Comparison of ENCODE assay signal across 21 cellular contexts in the genomic region with DNA sequence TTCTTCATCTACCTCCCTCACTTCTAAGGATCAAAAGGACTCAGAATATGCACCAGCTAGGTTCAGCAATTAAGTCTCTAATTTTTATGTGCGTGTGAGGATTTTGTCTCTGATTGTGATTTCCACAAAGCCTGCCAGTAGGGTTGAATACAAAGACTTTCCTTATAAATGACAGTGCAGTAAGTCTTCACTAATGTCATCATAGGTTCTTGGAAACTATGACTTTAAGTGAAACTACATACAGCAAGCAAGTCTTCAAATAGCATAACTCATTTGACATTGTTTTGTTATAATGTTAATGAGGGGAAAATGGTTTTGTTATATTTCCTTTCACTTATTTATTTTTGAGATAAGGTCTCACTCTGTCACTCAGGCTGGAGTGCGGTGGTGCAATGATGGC.
A peak's percentile ranks its signal among the peaks of the same experiment; 100 is the strongest.
DNase-seq lines count a peak whose midpoint lies in the region; ATAC-seq, FAIRE-seq and TF ChIP-seq lines count a peak whose summit lies in the region.
"Had no signal": no experiment of that assay in that cellular context is flagged by ENCODE, and none has a peak within 500 bp of the region (broad histone marks: within the 10 kb centered on the region; RNA-seq: fewer than 3 reads in every experiment).

No MANE protein-coding gene starts in this region.

- peak; percentile 9 for FAIRE-seq in GM12891 (lab: Jason Lieb, UNC)
- FAIRE-seq: A549, D721Med, G401.6, GM12892, GM18507 had no signal

- ATAC-seq in GM18868 (IDR thresholded peaks at IDR 0.05; ENCODE audit: unreplicated experiment) = peak; percentile 38
- peak; percentile 48 for ATAC-seq in HG02870 (IDR thresholded peaks at IDR 0.05; ENCODE audit: unreplicated experiment)
- ATAC-seq in stimulated activated memory B cell treated with anti-CD40 and anti-IgM and Interleukin-4, amounts not matched to agents 10 μg/mL and 1 μg/mL and 100 μg/mL, for 72 hours = peak; percentile 69
- ATAC-seq: A549; CD8-positive, alpha-beta T cell had no signal

- H3K27me3 Mint-ChIP-seq in stimulated activated memory B cell treated with anti-CD40 and anti-IgM and Interleukin-4, amounts not matched to agents 10 μg/mL and 1 μg/mL and 100 μg/mL, for 72 hours = no peaks in the 10 kb centered on the region
- H3K27me3 Mint-ChIP-seq: B cell; CD4-positive, alpha-beta T cell had no signal

- H3K27ac Mint-ChIP-seq in stimulated activated memory B cell treated with anti-CD40 and anti-IgM and Interleukin-4, amounts not matched to agents 10 μg/mL and 1 μg/mL and 100 μg/mL, for 72 hours = peak overlapping the region; percentile 31
- H3K27ac Mint-ChIP-seq: B cell; CD4-positive, alpha-beta T cell; CD8-positive, alpha-beta T cell had no signal

- no peaks in the 10 kb centered on the region for H3K36me3 Mint-ChIP-seq in stimulated activated memory B cell treated with anti-CD40 and anti-IgM and Interleukin-4, amounts not matched to agents 10 μg/mL and 1 μg/mL and 100 μg/mL, for 72 hours
- H3K36me3 Mint-ChIP-seq: CD8-positive, alpha-beta T cell had no signal

- DNase-seq in GM12891 (ENCODE audit: insufficient read length, low spot score) = no peak
- DNase-seq in NCI-H187 treated with DMSO at 0.1 percent for 48 hours (lab: John Stamatoyannopoulos, UW) = no peak
- DNase-seq in GM03348 (ENCODE audit: low spot score) = no peak
- no peak for DNase-seq in stimulated activated naive CD4-positive, alpha-beta T cell (lab: John Stamatoyannopoulos, UW)
- no peak for DNase-seq in superior temporal gyrus (ENCODE audit: extremely low spot score)
- DNase-seq: AML-193; Caco-2; Calu3; CD4-positive, alpha-beta T cell; CD8-positive, alpha-beta T cell; DMS79 treated with DMSO at 0.1 percent for 48 hours; GF-D8 had no signal

- no peak overlapping the region for H3K4me3 Mint-ChIP-seq in stimulated activated memory B cell treated with anti-CD40 and anti-IgM and Interleukin-4, amounts not matched to agents 10 μg/mL and 1 μg/mL and 100 μg/mL, for 72 hours
- H3K4me3 Mint-ChIP-seq: B cell; CD4-positive, alpha-beta T cell; CD8-positive, alpha-beta T cell had no signal

- H3K4me1 Mint-ChIP-seq in stimulated activated memory B cell treated with anti-CD40 and anti-IgM and Interleukin-4, amounts not matched to agents 10 μg/mL and 1 μg/mL and 100 μg/mL, for 72 hours = no peaks in the 10 kb centered on the region
- H3K4me1 Mint-ChIP-seq: B cell had no signal

- H3K9me3 Mint-ChIP-seq in stimulated activated memory B cell treated with anti-CD40 and anti-IgM and Interleukin-4, amounts not matched to agents 10 μg/mL and 1 μg/mL and 100 μg/mL, for 72 hours = no peaks in the 10 kb centered on the region
- H3K9me3 Mint-ChIP-seq: CD4-positive, alpha-beta T cell; CD8-positive, alpha-beta T cell had no signal

- TF ChIP-seq POLR2A in GM12891 (IDR thresholded peaks at IDR 0.05; ENCODE audit: low read depth, low read length) = no peak

TF ChIP-seq in GM12891, 5 proteins besides CTCF, POLR2A, EP300 and RAD21:
- no peak for TF ChIP-seq POU2F2 (IDR thresholded peaks at IDR 0.05; ENCODE audit: low read depth, low read length)
- TF ChIP-seq TAF1 (IDR thresholded peaks at IDR 0.05; ENCODE audit: low read depth, low read length) = no peak
- TF ChIP-seq SPI1 (IDR thresholded peaks at IDR 0.05; ENCODE audit: low read depth, low read length) = no peak
- no peak for TF ChIP-seq PAX5 (IDR thresholded peaks at IDR 0.05; ENCODE audit: insufficient read depth, low read length, severe bottlenecking)
- no peak for TF ChIP-seq POLR2AphosphoS5 (IDR thresholded peaks at IDR 0.05; ENCODE audit: low read depth, low read length)
